Comparison of ENCODE assay signal across 18 cellular contexts in the genomic region with DNA sequence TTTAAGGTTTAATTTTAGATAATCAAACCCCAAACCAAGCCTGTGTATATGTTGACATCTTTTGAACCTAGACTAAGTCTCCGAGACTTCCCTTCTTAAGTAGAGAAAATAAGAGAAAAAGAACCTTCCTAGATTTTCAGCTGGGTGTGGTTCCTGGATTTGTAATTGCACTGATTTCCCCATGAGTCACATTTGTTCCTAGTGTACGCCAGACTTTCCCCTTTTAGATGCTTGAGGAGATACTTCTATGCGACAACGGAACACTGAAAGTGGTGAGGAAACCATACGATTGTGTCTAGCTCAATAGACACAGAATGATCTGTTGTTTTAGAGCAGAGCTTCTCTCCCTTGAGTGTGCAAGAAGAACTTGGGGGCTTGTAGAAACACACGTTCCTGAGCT.
A peak's percentile ranks its signal among the peaks of the same experiment; 100 is the strongest.
DNase-seq lines count a peak whose midpoint lies in the region; ATAC-seq, FAIRE-seq and TF ChIP-seq lines count a peak whose summit lies in the region.
"Had no signal": no experiment of that assay in that cellular context is flagged by ENCODE, and none has a peak within 500 bp of the region (broad histone marks: within the 10 kb centered on the region; RNA-seq: fewer than 3 reads in every experiment).

No MANE protein-coding gene starts in this region.

- H3K4me3 Mint-ChIP-seq in GM23338: no peak overlapping the region
- H3K4me3 Mint-ChIP-seq in nephron progenitor cell: no peak overlapping the region
- H3K4me3 Mint-ChIP-seq: activated CD4-positive, alpha-beta T cell treated with anti-CD3 and anti-CD28 coated beads, Interleukin-2, amount 10 ng/mL, durations not matched to agents 7 days and 5 days; activated T-cell treated with anti-CD3 and anti-CD28 coated beads, Interleukin-2, amount 50 U/mL, for 24 hours; CD8-positive, alpha-beta memory T cell; naive thymus-derived CD8-positive, alpha-beta T cell had no signal

- no peak overlapping the region for H3K9ac ChIP-seq in GM23248
- no peak overlapping the region for H3K9ac ChIP-seq in keratinocyte (ENCODE audit: control insufficient read depth, extremely low read depth, insufficient read depth, low read length)

- H3K36me3 Mint-ChIP-seq in GM23338 (ENCODE audit: low read depth) (no peaks in the 10 kb centered on the region), nephron progenitor cell (ENCODE audit: low read depth) (no peaks in the 10 kb centered on the region)
- H3K36me3 Mint-ChIP-seq: CD8-positive, alpha-beta memory T cell; naive thymus-derived CD8-positive, alpha-beta T cell had no signal

- no peak for ATAC-seq in thoracic aorta (ENCODE audit: insufficient number of reproducible peaks, low FRiP score, low read depth)
- ATAC-seq in GM23338: no peak
- ATAC-seq: left lobe of liver; naive thymus-derived CD8-positive, alpha-beta T cell had no signal

- H3K27me3 Mint-ChIP-seq in GM23338 (ENCODE audit: insufficient read depth, low read depth, poor library complexity) (no peaks in the 10 kb centered on the region), nephron progenitor cell (ENCODE audit: low read depth, poor library complexity) (peaks cover 3% of the 10 kb centered on the region)

- DNase-seq in GM23248: peak; percentile 67
- DNase-seq in esophagus squamous epithelium (lab: John Stamatoyannopoulos, UW): no peak
- DNase-seq in keratinocyte (ENCODE audit: low read depth, low spot score): no peak
- no peak for DNase-seq in thoracic aorta (ENCODE audit: low spot score)
- no peak for DNase-seq in GM23338 (ENCODE audit: low spot score)
- no peak for DNase-seq in nephron progenitor cell
- no peak for DNase-seq in T1000 (lab: John Stamatoyannopoulos, UW)
- no peak for DNase-seq in GM13976 (ENCODE audit: low spot score)
- DNase-seq: activated CD4-positive, alpha-beta T cell treated with anti-CD3 and anti-CD28 coated beads, Interleukin-2, amount 10 ng/mL, durations not matched to agents 7 days and 5 days; activated T-cell treated with anti-CD3 and anti-CD28 coated beads, Interleukin-2, amount 50 U/mL, for 24 hours; CD8-positive, alpha-beta memory T cell; naive thymus-derived CD8-positive, alpha-beta T cell; NCI-H146; NCI-H510A treated with DMSO at 0.1 percent for 48 hours; psoas muscle; stimulated activated CD4-positive, alpha-beta T cell treated with anti-CD3 and anti-CD28 coated beads, Interleukin-1b, Interleukin-23, amount 100 ng/mL, for 48 hours had no signal

- H3K4me1 Mint-ChIP-seq in GM23338: peaks cover 6% of the 10 kb centered on the region; the same call in 2 of the 3 replicates
- H3K4me1 Mint-ChIP-seq in nephron progenitor cell: no peaks in the 10 kb centered on the region
- H3K4me1 Mint-ChIP-seq: activated CD4-positive, alpha-beta T cell treated with anti-CD3 and anti-CD28 coated beads, Interleukin-2, amount 10 ng/mL, durations not matched to agents 7 days and 5 days; CD8-positive, alpha-beta memory T cell; naive thymus-derived CD8-positive, alpha-beta T cell had no signal

- H3K27ac Mint-ChIP-seq in GM23338 (no peak overlapping the region), nephron progenitor cell (no peak overlapping the region)
- H3K27ac Mint-ChIP-seq: activated CD4-positive, alpha-beta T cell treated with anti-CD3 and anti-CD28 coated beads, Interleukin-2, amount 10 ng/mL, durations not matched to agents 7 days and 5 days; activated T-cell treated with anti-CD3 and anti-CD28 coated beads, Interleukin-2, amount 50 U/mL, for 24 hours; CD8-positive, alpha-beta memory T cell had no signal

- in situ Hi-C loops in GM23248 (cut with MboI) (loop anchor here (25.0 kb wide), 2 partner anchors 132 to 218 kb away; no protein-coding TSS in a partner anchor), GM13976 (cut with MboI; ENCODE audit: low sequenced_read_pairs, unreplicated experiment) (no loop called here)

- H3K9me2 ChIP-seq in GM23248 (ENCODE audit: insufficient read depth): no peaks in the 10 kb centered on the region
- no peaks in the 10 kb centered on the region for H3K9me2 ChIP-seq in GM23338 (ENCODE audit: insufficient read depth)

- H3K9me3 Mint-ChIP-seq in GM23338: no peaks in the 10 kb centered on the region
- H3K9me3 Mint-ChIP-seq in nephron progenitor cell: peaks cover 22% of the 10 kb centered on the region
- H3K9me3 Mint-ChIP-seq: activated CD4-positive, alpha-beta T cell treated with anti-CD3 and anti-CD28 coated beads, Interleukin-2, amount 10 ng/mL, durations not matched to agents 7 days and 5 days; activated T-cell treated with anti-CD3 and anti-CD28 coated beads, Interleukin-2, amount 50 U/mL, for 24 hours had no signal

- dilution Hi-C loops in keratinocyte (cut with MboI; ENCODE audit: extremely low pct_ligation_motif_present, low sequenced_read_pairs): no loop called here

- no peak for TF ChIP-seq POLR2A in esophagus squamous epithelium (IDR thresholded peaks at IDR 0.05)

- H3K79me2 ChIP-seq in GM23248 (ENCODE audit: insufficient read depth) (no peaks in the 10 kb centered on the region), keratinocyte (ENCODE audit: control insufficient read depth, insufficient read depth, low read length) (no peaks in the 10 kb centered on the region), GM23338 (replicated peaks; ENCODE audit: insufficient read depth) (no peaks in the 10 kb centered on the region)

- H4K20me1 ChIP-seq in GM23248 (ENCODE audit: insufficient read depth) (no peaks in the 10 kb centered on the region), keratinocyte (ENCODE audit: control insufficient read depth, extremely low read depth, insufficient read depth, low read length) (no peaks in the 10 kb centered on the region), GM23338 (replicated peaks; ENCODE audit: insufficient read depth) (no peaks in the 10 kb centered on the region)

- H3K4me2 ChIP-seq in GM23248 (ENCODE audit: unreplicated experiment) (peak overlapping the region; percentile 40), keratinocyte (ENCODE audit: control insufficient read depth, extremely low read depth, insufficient read depth, low read depth, low read length) (no peak overlapping the region), GM23338 (no peak overlapping the region)

- H3K27me3 ChIP-seq in GM23248 (replicated peaks; ENCODE audit: insufficient read depth) (no peaks in the 10 kb centered on the region), esophagus squamous epithelium (no peaks in the 10 kb centered on the region), keratinocyte (ENCODE audit: control insufficient read depth, extremely low read depth, insufficient read depth, low read length) (no peaks in the 10 kb centered on the region), thoracic aorta (replicated peaks; ENCODE audit: insufficient read depth) (no peaks in the 10 kb centered on the region), GM23338 (ENCODE audit: insufficient read depth) (no peaks in the 10 kb centered on the region)

- H3K4me1 ChIP-seq in GM23248 (ENCODE audit: insufficient read depth) (peaks cover 10% of the 10 kb centered on the region), esophagus squamous epithelium (peaks cover 0 to 18% (median 0%) of the 10 kb centered on the region in 3 donors), keratinocyte (ENCODE audit: control insufficient read depth, extremely low read depth, insufficient read depth, low read length) (peaks cover 5% of the 10 kb centered on the region), thoracic aorta (ENCODE audit: control insufficient read depth in 1 of 2, low read depth in 2 of 2) (peaks cover 14 to 30% of the 10 kb centered on the region in 2 donors), GM23338 (ENCODE audit: insufficient read depth) (no peaks in the 10 kb centered on the region)

- intact Hi-C loops in esophagus squamous epithelium (cut with DNase I): no loop called here

- 7 to 9% methylated on average over 6 of the region's 6 CpGs for WGBS in GM23248 (ENCODE audit: low coverage in 1 of 2, low lambda C conversion rate in 2 of 2, missing lambda C conversion rate in 2 of 2), 2 experiments
- WGBS in esophagus squamous epithelium, 2 donors: 59 to 63% methylated on average over 1 to 6 of the region's 6 CpGs

- H3K36me3 ChIP-seq in GM23248 (ENCODE audit: low read depth) (no peaks in the 10 kb centered on the region), esophagus squamous epithelium (no peaks in the 10 kb centered on the region), keratinocyte (ENCODE audit: control insufficient read depth in 2 of 2, extremely low read depth in 1 of 2, insufficient read depth in 2 of 2, low read length in 2 of 2) (no peaks in the 10 kb centered on the region), thoracic aorta (no peaks in the 10 kb centered on the region), GM23338 (ENCODE audit: insufficient read depth) (no peaks in the 10 kb centered on the region)

- H3K9me3 ChIP-seq in GM23248 (ENCODE audit: low read depth) (no peaks in the 10 kb centered on the region), esophagus squamous epithelium (peaks cover 0 to 3% (median 0%) of the 10 kb centered on the region in 3 donors), keratinocyte (ENCODE audit: control insufficient read depth, low read depth, low read length) (peaks cover 2% of the 10 kb centered on the region), thoracic aorta (no peaks in the 10 kb centered on the region)
- H3K9me3 ChIP-seq: psoas muscle had no signal

- no peaks in the 10 kb centered on the region for H3K9me1 ChIP-seq in keratinocyte (ENCODE audit: control insufficient read depth, extremely low read depth, insufficient read depth, low read length)

- peak overlapping the region; percentile 55 for H2AFZ ChIP-seq in GM23248
- peak overlapping the region; percentile 11 for H2AFZ ChIP-seq in keratinocyte (ENCODE audit: control insufficient read depth, low read length)
- no peak overlapping the region for H2AFZ ChIP-seq in GM23338

- peak overlapping the region; percentile 24; the same call in 1 of the 2 replicates for H3K4me3 ChIP-seq in GM23248
- no peak overlapping the region for H3K4me3 ChIP-seq in esophagus squamous epithelium
- H3K4me3 ChIP-seq in keratinocyte (ENCODE audit: control insufficient read depth in 2 of 3, extremely low read depth in 1 of 3, insufficient read depth in 2 of 3, low read depth in 1 of 3, low read length in 3 of 3): no peak overlapping the region
- H3K4me3 ChIP-seq in thoracic aorta: peak overlapping the region; percentile 35
- H3K4me3 ChIP-seq in GM23338: no peak overlapping the region
- H3K4me3 ChIP-seq: psoas muscle had no signal

- no peaks in the 10 kb centered on the region; the same call in 1 of the 2 replicates for H3F3A ChIP-seq in GM23248 (ENCODE audit: insufficient read depth)
- no peaks in the 10 kb centered on the region for H3F3A ChIP-seq in GM23338 (replicated peaks; ENCODE audit: low read depth)

- no peak for TF ChIP-seq CTCF in esophagus squamous epithelium (IDR thresholded peaks at IDR 0.05)
- TF ChIP-seq CTCF in keratinocyte (optimal IDR thresholded peaks at IDR 0.05 in 1 of 3, IDR thresholded peaks at IDR 0.05 in 1 of 3, conservative IDR thresholded peaks at IDR 0.05 in 1 of 3; ENCODE audit: extremely low read depth in 1 of 3, insufficient read depth in 2 of 3, low read length in 3 of 3): no peak
- no peak for TF ChIP-seq CTCF in thoracic aorta (IDR thresholded peaks at IDR 0.05)
- no peak for TF ChIP-seq CTCF in GM23338 (conservative IDR thresholded peaks at IDR 0.05; ENCODE audit: low read depth in 2 of 2)
- TF ChIP-seq CTCF in nephron progenitor cell (IDR thresholded peaks at IDR 0.05): no peak
- TF ChIP-seq CTCF in GM13976 (IDR thresholded peaks at IDR 0.05; ENCODE audit: borderline replicate concordance, control extremely low read depth, extremely low read depth, insufficient read depth, missing control alignments): no peak

- no peak for FAIRE-seq in keratinocyte (lab: Jason Lieb, UNC)
- FAIRE-seq: H1 had no signal

- H3K27ac ChIP-seq in GM23248: peak overlapping the region; percentile 39; the same call in 1 of the 2 replicates
- peak overlapping the region in 3 of 4 donors; percentile 3 to 29 (median 26) for H3K27ac ChIP-seq in esophagus squamous epithelium
- no peak overlapping the region for H3K27ac ChIP-seq in keratinocyte (ENCODE audit: control insufficient read depth, insufficient read depth, low read length)
- H3K27ac ChIP-seq in thoracic aorta: peak overlapping the region; percentile 50 to 81
- H3K27ac ChIP-seq in GM23338 (ENCODE audit: low read depth): no peak overlapping the region
- H3K27ac ChIP-seq: psoas muscle had no signal

Comparison
In these comparisons a context has a peak if more than half of its experiments do, and no peak if none do; other contexts are left out.
1. H3K27ac ChIP-seq: peak in GM23248 (single experiment), esophagus squamous epithelium (3 of 4) and thoracic aorta (2 of 2); none in keratinocyte (single experiment) and GM23338 (single experiment).
2. H3K4me3 ChIP-seq: peak in GM23248 (single experiment) and thoracic aorta (single experiment); none in esophagus squamous epithelium (0 of 4), keratinocyte (0 of 3) and GM23338 (single experiment).